Comparison of ENCODE assay signal across 17 cellular contexts in genomic region chr19:49986354-49986753, GRCh38. TPM values are rescaled to one million over a fixed set of nuclear protein-coding genes. Genes with fewer than 3 reads are reported as not detected.
DNase-seq lines count a peak whose midpoint lies in the region; ATAC-seq and TF ChIP-seq lines count a peak whose summit lies in the region.
"Had no signal": no experiment of that assay in that cellular context is flagged by ENCODE, and none has a peak within 500 bp of the region (broad histone marks: within the 10 kb centered on the region; RNA-seq: fewer than 3 reads in every experiment).

No MANE protein-coding gene starts in this region.

- no peaks in the 10 kb centered on the region for H3K27me3 Mint-ChIP-seq in IgD-negative memory B cell
- H3K27me3 Mint-ChIP-seq: B cell; CD4-positive, CD25-positive, alpha-beta regulatory T cell had no signal

- no peak for ATAC-seq in GM18868 (IDR thresholded peaks at IDR 0.05; ENCODE audit: unreplicated experiment)

- TF ChIP-seq CTCF in 22Rv1 (IDR thresholded peaks at IDR 0.05), result no peak
- no peak for TF ChIP-seq CTCF in VCaP (conservative IDR thresholded peaks at IDR 0.05)

- no peaks in the 10 kb centered on the region for H3K9me3 Mint-ChIP-seq in IgD-negative memory B cell
- H3K9me3 Mint-ChIP-seq: CD8-positive, alpha-beta T cell; H9 had no signal

- peaks cover 19% of the 10 kb centered on the region for H3K36me3 Mint-ChIP-seq in IgD-negative memory B cell

- peak overlapping the region; percentile 40; the same call in 1 of the 2 replicates for H3K27ac ChIP-seq in 22Rv1
- H3K27ac ChIP-seq in VCaP, result peak overlapping the region; percentile 78
- H3K27ac ChIP-seq: BLaER1, C4-2B had no signal

- no peak overlapping the region for H3K4me3 Mint-ChIP-seq in IgD-negative memory B cell
- H3K4me3 Mint-ChIP-seq: B cell; CD4-positive, CD25-positive, alpha-beta regulatory T cell; CD8-positive, alpha-beta T cell; GM23338; H9 had no signal

- peaks cover 0 to 4% (median 0%) of the 10 kb centered on the region in 3 donors for H3K4me1 Mint-ChIP-seq in IgD-negative memory B cell
- H3K4me1 Mint-ChIP-seq: B cell, GM23338 had no signal

- no peak for DNase-seq in COLO829 (ENCODE audit: low spot score)
- no peak for DNase-seq in islet precursor cell
- DNase-seq: DMS79, EL had no signal

- peak overlapping the region; percentile 68 to 82 (median 79) for H3K27ac Mint-ChIP-seq in IgD-negative memory B cell
- H3K27ac Mint-ChIP-seq: CD4-positive, CD25-positive, alpha-beta regulatory T cell; GM23338; H9 had no signal

RNA-seq across cellular contexts. Expression of gene SIGLEC11, which starts 25.4 kb away (rescaled TPM):
- not detected for polyA plus RNA-seq in IgD-negative memory B cell
- polyA plus RNA-seq: AG04450; CD4-positive, CD25-positive, alpha-beta regulatory T cell; GM12878; GM23338 had no signal

RNA-seq across cellular contexts. Expression of gene VRK3, which starts 38.8 kb away (rescaled TPM):
- 87.5 TPM for polyA plus RNA-seq in IgD-negative memory B cell

RNA-seq across cellular contexts. Expression of gene ZNF473, which starts 39.5 kb away (rescaled TPM):
- polyA plus RNA-seq in IgD-negative memory B cell, result 4.9 TPM

RNA-seq across cellular contexts. Expression of gene NUP62, which starts 57.0 kb away (rescaled TPM):
- polyA plus RNA-seq in IgD-negative memory B cell, result 62.9 TPM

RNA-seq across cellular contexts. Expression of gene ATF5, which starts 57.3 kb away (rescaled TPM):
- polyA plus RNA-seq in IgD-negative memory B cell, result 3.4 TPM
